Comparison of ENCODE assay signal across 8 cellular contexts in genomic region chr11:33690290-33691050, GRCh38. TPM values are rescaled to one million over a fixed set of nuclear protein-coding genes. Genes with fewer than 3 reads are reported as not detected.
A peak's percentile ranks its signal among the peaks of the same experiment; 100 is the strongest.
DNase-seq lines count a peak whose midpoint lies in the region; ATAC-seq and TF ChIP-seq lines count a peak whose summit lies in the region.

No MANE protein-coding gene starts in this region.

- no peaks in the 10 kb centered on the region for H3K79me2 ChIP-seq in GM23248 (ENCODE audit: insufficient read depth)

- H3K27ac Mint-ChIP-seq in activated T-helper 17 cell treated with anti-CD3 and anti-CD28 coated beads, Interleukin-2, amount 50 U/mL, for 72 hours = peak overlapping the region; percentile 1

- H3K27me3 ChIP-seq in GM23248 (replicated peaks; ENCODE audit: insufficient read depth) = no peaks in the 10 kb centered on the region
- H3K27me3 ChIP-seq in heart left ventricle = no peaks in the 10 kb centered on the region

- peaks cover 3% of the 10 kb centered on the region for H3K27me3 Mint-ChIP-seq in activated T-helper 17 cell treated with anti-CD3 and anti-CD28 coated beads, Interleukin-2, amount 50 U/mL, for 72 hours

- peaks cover 72% of the 10 kb centered on the region for H3F3A ChIP-seq in GM23248 (ENCODE audit: insufficient read depth)

- H3K36me3 ChIP-seq in GM23248 (ENCODE audit: low read depth) (no peaks in the 10 kb centered on the region), heart left ventricle (no peaks in the 10 kb centered on the region)

- H3K4me1 Mint-ChIP-seq in activated T-helper 17 cell treated with anti-CD3 and anti-CD28 coated beads, Interleukin-2, amount 50 U/mL, for 72 hours = no peaks in the 10 kb centered on the region

- no peak overlapping the region for H2AFZ ChIP-seq in GM23248

- ATAC-seq in activated T-helper 17 cell treated with anti-CD3 and anti-CD28 coated beads, Interleukin-2, amount 50 U/mL, for 72 hours (replicated peaks) = peak; percentile 85
- ATAC-seq in heart left ventricle (peak; percentile 82 to 94 (median 88)), sciatic nerve (peak; percentile 76), GM18861 (IDR thresholded peaks at IDR 0.05; ENCODE audit: unreplicated experiment) (no peak), HG02973 (IDR thresholded peaks at IDR 0.05; ENCODE audit: unreplicated experiment) (no peak), HG03280 (IDR thresholded peaks at IDR 0.05; ENCODE audit: unreplicated experiment) (no peak)

- H3K9me3 Mint-ChIP-seq in activated T-helper 17 cell treated with anti-CD3 and anti-CD28 coated beads, Interleukin-2, amount 50 U/mL, for 72 hours = no peaks in the 10 kb centered on the region

- H3K4me3 ChIP-seq in GM23248 (peak overlapping the region; percentile 4; the same call in 1 of the 2 replicates), heart left ventricle (no peak overlapping the region)

- no peaks in the 10 kb centered on the region for H3K36me3 Mint-ChIP-seq in activated T-helper 17 cell treated with anti-CD3 and anti-CD28 coated beads, Interleukin-2, amount 50 U/mL, for 72 hours (ENCODE audit: low read depth)

- 1% methylated on average over 8 of the region's 8 CpGs for WGBS in GM23248 (ENCODE audit: low coverage in 1 of 2, low lambda C conversion rate in 2 of 2, missing lambda C conversion rate in 2 of 2), 2 experiments
- WGBS in heart left ventricle, 4 donors = 46 to 64% (median 51%) methylated on average over 8 of the region's 8 CpGs

- peak overlapping the region; percentile 4 for H3K4me3 Mint-ChIP-seq in activated T-helper 17 cell treated with anti-CD3 and anti-CD28 coated beads, Interleukin-2, amount 50 U/mL, for 72 hours

- peak overlapping the region; percentile 82 for H3K9ac ChIP-seq in GM23248

- DNase-seq in GM23248 (peak; percentile 99), heart left ventricle (peak in 4 of 5 donors; percentile 72 to 88 (median 74)), sciatic nerve (ENCODE audit: low spot score) (peak; percentile 82), retina (no peak)

- TF ChIP-seq POLR2A in heart left ventricle (IDR thresholded peaks at IDR 0.05) = no peak

- H3K9me3 ChIP-seq in GM23248 (ENCODE audit: low read depth) (no peaks in the 10 kb centered on the region), heart left ventricle (peaks cover 0 to 8% (median 0%) of the 10 kb centered on the region in 12 donors)

- peak overlapping the region; percentile 81 for H3K4me2 ChIP-seq in GM23248 (ENCODE audit: unreplicated experiment)

- H4K20me1 ChIP-seq in GM23248 (ENCODE audit: insufficient read depth) = no peaks in the 10 kb centered on the region

- no peak for TF ChIP-seq CTCF in heart left ventricle (IDR thresholded peaks at IDR 0.05)

- H3K4me1 ChIP-seq in GM23248 (ENCODE audit: insufficient read depth) = peaks cover 59% of the 10 kb centered on the region
- peaks cover 13 to 69% (median 55%) of the 10 kb centered on the region in 12 donors for H3K4me1 ChIP-seq in heart left ventricle

- H3K9me2 ChIP-seq in GM23248 (ENCODE audit: insufficient read depth) = no peaks in the 10 kb centered on the region

- H3K27ac ChIP-seq in GM23248 = peak overlapping the region; percentile 98
- H3K27ac ChIP-seq in heart left ventricle = peak overlapping the region; percentile 73 to 97 (median 86)

- in situ Hi-C loops in GM23248 (cut with MboI) = no loop called here

- intact Hi-C loops in heart left ventricle (cut with DNase I) (loop anchor here in 6 of 10 donors (1.0 to 10.0 kb wide), 9 partner anchors 10 to 530 kb away; partner anchors contain the start of genes HIPK3 (in 3 of the 6), CD59 (in 2 of the 6), CSTF3 (in 2 of the 6) and C11orf91 (in 1 of the 6)), sciatic nerve (cut with DNase I) (no loop called here)

RNA-seq across cellular contexts. Expression of gene C11orf91, which starts 10.2 kb away (rescaled TPM):
- not detected in 2 replicates for total RNA-seq in GM23248 (2014; rRNA removed; shearing (Covaris generic))
- polyA plus RNA-seq in GM23248 (2016; fragmentation: Nextera tagmentation; extraction: Ambion mirVana) (not detected in 2 replicates), heart left ventricle (not detected)
- not detected for total RNA-seq in activated T-helper 17 cell treated with anti-CD3 and anti-CD28 coated beads, Interleukin-2, amount 50 U/mL, for 72 hours
- total RNA-seq in heart left ventricle (under 1 TPM in 4 of 9 donors, not detected in 5; 0.56 to 1.00 (median 0.70) TPM), sciatic nerve (not detected)

RNA-seq across cellular contexts. Expression of gene CD59, which starts 45.8 kb away (rescaled TPM):
- 1,166 and 1,314 TPM in 2 replicates for total RNA-seq in GM23248 (2014; rRNA removed; shearing (Covaris generic))
- 2,015 and 2,061 TPM in 2 replicates for polyA plus RNA-seq in GM23248 (2016; fragmentation: Nextera tagmentation; extraction: Ambion mirVana)
- 100 to 1,000 TPM in 1 of 2 donors, 10 to 100 TPM in 1; 78.1 to 147 TPM for total RNA-seq in activated T-helper 17 cell treated with anti-CD3 and anti-CD28 coated beads, Interleukin-2, amount 50 U/mL, for 72 hours
- total RNA-seq in heart left ventricle = 1,000 to 10,000 TPM in 3 of 9 donors, 100 to 1,000 TPM in 6; 588 to 1,434 (median 930) TPM
- 1,000 to 10,000 TPM in 1 of 2 donors, 100 to 1,000 TPM in 1; 133 to 1,175 TPM for polyA plus RNA-seq in heart left ventricle
- total RNA-seq in sciatic nerve = 679 TPM

Comparison
In these comparisons a context has a peak if more than half of its experiments do, and no peak if none do; other contexts are left out.
1. ATAC-seq: peak in activated T-helper 17 cell treated with anti-CD3 and anti-CD28 coated beads, Interleukin-2, amount 50 U/mL, for 72 hours (single experiment), heart left ventricle (4 of 4) and sciatic nerve (single experiment); none in GM18861 (single experiment), HG02973 (single experiment) and HG03280 (single experiment).